In the genomic region with DNA sequence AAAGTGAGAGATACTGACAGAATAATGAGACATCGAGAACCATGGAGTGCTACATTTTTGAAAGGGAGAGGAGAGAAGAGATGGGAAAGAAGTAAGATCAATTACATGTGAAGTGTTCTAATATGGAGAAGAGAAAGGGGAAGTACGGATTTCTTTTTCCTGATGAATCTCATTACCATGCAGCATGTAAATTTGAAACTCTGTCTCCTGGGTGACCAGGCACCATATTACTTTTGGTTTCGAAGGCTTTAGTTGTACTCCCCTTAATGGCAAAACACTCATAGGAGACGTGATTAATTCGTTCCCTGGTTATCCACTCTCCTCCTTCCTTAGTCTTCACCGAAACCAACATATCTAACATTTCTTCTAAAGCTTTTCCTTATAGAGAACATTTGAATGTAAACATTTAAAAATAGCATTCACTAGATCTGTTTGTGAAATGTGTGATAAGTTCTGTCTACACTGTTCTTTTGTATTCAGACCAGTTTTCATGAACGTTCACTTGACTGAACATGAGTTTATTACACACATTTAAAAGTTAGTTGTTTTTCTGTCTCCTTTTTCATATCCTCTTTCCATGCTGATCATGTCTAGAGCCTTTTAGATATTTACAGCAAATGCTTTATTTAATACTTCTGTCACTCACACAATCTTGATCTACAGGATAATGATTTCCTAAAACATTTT, we compare ENCODE assay signal across 14 cellular contexts.
A peak's percentile ranks its signal among the peaks of the same experiment; 100 is the strongest.
DNase-seq lines count a peak whose midpoint lies in the region; ATAC-seq and TF ChIP-seq lines count a peak whose summit lies in the region.
"Had no signal": no experiment of that assay in that cellular context is flagged by ENCODE, and none has a peak within 500 bp of the region (broad histone marks: within the 10 kb centered on the region; RNA-seq: fewer than 3 reads in every experiment).

No MANE protein-coding gene starts in this region.

- H3K36me3 ChIP-seq in DOHH2 (ENCODE audit: control insufficient read depth, low read length) (no peaks in the 10 kb centered on the region), tibial artery (no peaks in the 10 kb centered on the region), upper lobe of left lung (no peaks in the 10 kb centered on the region)
- H3K36me3 ChIP-seq: breast epithelium had no signal

- no peak for TF ChIP-seq EP300 in upper lobe of left lung (IDR thresholded peaks at IDR 0.05)

- H3K79me2 ChIP-seq in DOHH2 (ENCODE audit: control insufficient read depth, low read length) = no peaks in the 10 kb centered on the region

- H3K4me2 ChIP-seq in DOHH2 (ENCODE audit: low read length) = peak overlapping the region; percentile 60

- H3K27me3 ChIP-seq in DOHH2 (ENCODE audit: control insufficient read depth, low read length) (no peaks in the 10 kb centered on the region), tibial artery (no peaks in the 10 kb centered on the region), upper lobe of left lung (no peaks in the 10 kb centered on the region)
- H3K27me3 ChIP-seq: breast epithelium had no signal

- ATAC-seq in HG02759 (IDR thresholded peaks at IDR 0.05; ENCODE audit: unreplicated experiment) (peak; percentile 98), HG03520 (IDR thresholded peaks at IDR 0.05; ENCODE audit: unreplicated experiment) (peak; percentile 98), upper lobe of left lung (ENCODE audit: low FRiP score in 2 of 2) (no peak)

- H3K4me3 ChIP-seq in DOHH2 (ENCODE audit: low read length) = peak overlapping the region; percentile 45
- no peak overlapping the region for H3K4me3 ChIP-seq in tibial artery
- no peak overlapping the region for H3K4me3 ChIP-seq in upper lobe of left lung
- H3K4me3 ChIP-seq: breast epithelium, skin epidermis had no signal

- DNase-seq in GM19240 (ENCODE audit: insufficient read length, low spot score) (peak; percentile 58), tibial artery (no peak), GM13977 (ENCODE audit: low spot score) (no peak), upper lobe of left lung (no peak), NCI-H345 treated with DMSO at 0.1 percent for 48 hours (lab: John Stamatoyannopoulos, UW; ENCODE audit: unreplicated experiment) (no peak)
- DNase-seq: DND-41, NCI-H1105 treated with DMSO at 0.1 percent for 48 hours, T1000 had no signal

- WGBS in upper lobe of left lung, 2 donors = 85 to 86% methylated on average over 7 of the region's 7 CpGs

- H3K9me2 ChIP-seq in DOHH2 (replicated peaks; ENCODE audit: control insufficient read depth, low read length) = no peaks in the 10 kb centered on the region

- no peaks in the 10 kb centered on the region for H3F3A ChIP-seq in DOHH2 (ENCODE audit: control insufficient read depth, insufficient read depth)

- H3K4me1 ChIP-seq in DOHH2 (ENCODE audit: control insufficient read depth, low read length) (peaks cover 10% of the 10 kb centered on the region), tibial artery (no peaks in the 10 kb centered on the region), upper lobe of left lung (no peaks in the 10 kb centered on the region)
- H3K4me1 ChIP-seq: breast epithelium had no signal

- in situ Hi-C loops in GM13977 (cut with MboI; ENCODE audit: low pct_unique_long_range_greater_than_20kb, low sequenced_read_pairs, unreplicated experiment) = no loop called here

- no peaks in the 10 kb centered on the region for H4K20me1 ChIP-seq in DOHH2 (ENCODE audit: control insufficient read depth, insufficient read depth, low read depth, low read length)

- H3K9me3 ChIP-seq in DOHH2 (ENCODE audit: control insufficient read depth, insufficient read depth, low read length) = no peaks in the 10 kb centered on the region
- H3K9me3 ChIP-seq in tibial artery = no peaks in the 10 kb centered on the region
- no peaks in the 10 kb centered on the region for H3K9me3 ChIP-seq in upper lobe of left lung
- H3K9me3 ChIP-seq: breast epithelium had no signal

- no peak for TF ChIP-seq CTCF in DOHH2 (IDR thresholded peaks at IDR 0.05; ENCODE audit: low read depth, low read length, poor library complexity, severe bottlenecking)
- TF ChIP-seq CTCF in tibial artery (IDR thresholded peaks at IDR 0.05) = no peak
- TF ChIP-seq CTCF in GM13977 (IDR thresholded peaks at IDR 0.05; ENCODE audit: extremely low read depth, insufficient read depth, missing control alignments) = no peak
- no peak for TF ChIP-seq CTCF in upper lobe of left lung (IDR thresholded peaks at IDR 0.05)

- H3K27ac ChIP-seq in DOHH2 (ENCODE audit: low read depth, low read length) (no peak overlapping the region), tibial artery (no peak overlapping the region), upper lobe of left lung (no peak overlapping the region)
- H3K27ac ChIP-seq: breast epithelium, epithelial cell of prostate, skin epidermis had no signal

- intact Hi-C loops in tibial artery (cut with DNase I; ENCODE audit: low total_unique reads) = no loop called here

- TF ChIP-seq POLR2A in upper lobe of left lung (IDR thresholded peaks at IDR 0.05) = no peak

Comparison
In these comparisons a context has a peak if more than half of its experiments do, and no peak if none do; other contexts are left out.
1. ATAC-seq: peak in HG02759 (single experiment) and HG03520 (single experiment); none in upper lobe of left lung (0 of 2).